12 cellular contexts compared by ENCODE assay signal in the genomic region with DNA sequence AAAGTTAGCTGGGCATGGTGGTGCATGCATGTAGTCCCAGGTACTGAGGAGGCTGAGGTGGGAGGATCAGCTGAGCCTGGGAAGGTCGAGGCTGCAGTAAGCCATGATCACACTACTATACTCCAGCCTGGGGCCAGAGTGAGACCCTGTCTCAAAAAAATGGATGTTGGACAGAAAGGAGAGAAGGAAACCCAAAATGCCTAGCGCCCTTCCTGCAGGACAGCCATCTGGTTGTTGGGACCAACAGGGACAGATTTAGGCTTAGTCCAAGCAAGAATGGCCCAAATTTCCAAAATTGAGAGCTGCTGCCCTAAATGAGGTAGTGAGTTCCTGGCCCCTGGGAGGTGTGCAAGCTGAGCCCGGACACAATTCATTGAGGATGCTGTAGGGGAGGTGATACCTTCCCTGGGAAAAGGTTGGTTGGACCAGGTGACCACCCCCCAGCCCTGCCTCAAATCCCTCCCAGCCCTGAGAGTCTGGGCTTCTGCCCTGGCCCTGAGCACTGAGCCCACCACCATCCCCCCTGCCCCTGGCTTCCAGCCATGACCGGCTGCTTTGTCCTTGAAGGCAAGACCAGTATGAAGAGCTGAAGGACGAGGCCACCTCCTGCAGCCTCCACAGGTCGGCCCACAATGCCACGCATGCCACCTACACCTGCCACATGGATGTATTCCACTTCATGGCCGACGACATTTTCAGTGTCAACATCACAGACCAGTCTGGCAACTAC. TPM values are rescaled to one million over a fixed set of nuclear protein-coding genes. Genes with fewer than 3 reads are reported as not detected.
DNase-seq lines count a peak whose midpoint lies in the region; ATAC-seq, FAIRE-seq and TF ChIP-seq lines count a peak whose summit lies in the region.
"Had no signal": no experiment of that assay in that cellular context is flagged by ENCODE, and none has a peak within 500 bp of the region (broad histone marks: within the 10 kb centered on the region; RNA-seq: fewer than 3 reads in every experiment).

No MANE protein-coding gene starts in this region.

- H3K4me3 ChIP-seq in endodermal cell (ENCODE audit: low read length) (no peak overlapping the region), small intestine (ENCODE audit: low read depth in 1 of 2, low read length in 2 of 2) (no peak overlapping the region)
- no peak overlapping the region for H3K4me3 ChIP-seq in effector memory CD4-positive, alpha-beta T cell (ENCODE audit: insufficient read depth, low read depth, low read length, poor library complexity, severe bottlenecking)

- H3K4me3 Mint-ChIP-seq in activated B cell treated with CpG ODN at 0.5 μM for 24 hours = no peak overlapping the region
- no peak overlapping the region for H3K4me3 Mint-ChIP-seq in endodermal cell
- H3K4me3 Mint-ChIP-seq: activated T-cell treated with anti-CD3 and anti-CD28 coated beads, Interleukin-2, amount 50 U/mL, for 72 hours had no signal

- H3K27me3 Mint-ChIP-seq in activated B cell treated with CpG ODN at 0.5 μM for 24 hours (no peaks in the 10 kb centered on the region), endodermal cell (ENCODE audit: insufficient read depth) (no peaks in the 10 kb centered on the region)

- ATAC-seq in activated CD4-positive, CD25-positive, alpha-beta regulatory T cell treated with anti-CD3 and anti-CD28 coated beads, Interleukin-2, amount 50 U/mL, for 24 hours = no peak
- ATAC-seq in activated B cell treated with CpG ODN at 0.5 μM for 24 hours (ENCODE audit: low read depth) = no peak
- no peak for ATAC-seq in stimulated activated naive CD8-positive, alpha-beta T cell treated with anti-CD3 and anti-CD28 coated beads, Interleukin-15, Interleukin-2, amounts not matched to agents 100 U/mL and 50 U/mL, for 24 hours

- H3K36me3 ChIP-seq in endodermal cell (ENCODE audit: control insufficient read depth, insufficient read depth, low read length) (no peaks in the 10 kb centered on the region), small intestine (ENCODE audit: control insufficient read depth in 2 of 2, insufficient read depth in 2 of 2, low read length in 2 of 2) (no peaks in the 10 kb centered on the region)
- H3K36me3 ChIP-seq in effector memory CD4-positive, alpha-beta T cell (ENCODE audit: control insufficient read depth, insufficient read depth, low read length) = peaks cover 76% of the 10 kb centered on the region

- 91 to 93% methylated on average over 6 to 9 of the region's 9 CpGs for WGBS in endodermal cell (ENCODE audit: insufficient coverage in 1 of 2, insufficient read length in 1 of 2), 2 experiments
- 74 to 88% (median 85%) methylated on average over 9 of the region's 9 CpGs for WGBS in small intestine, 3 donors

- H3K4me1 Mint-ChIP-seq in activated B cell treated with CpG ODN at 0.5 μM for 24 hours (peaks cover 22% of the 10 kb centered on the region), endodermal cell (no peaks in the 10 kb centered on the region)

- H3K9me3 Mint-ChIP-seq in activated B cell treated with CpG ODN at 0.5 μM for 24 hours (no peaks in the 10 kb centered on the region), endodermal cell (no peaks in the 10 kb centered on the region)
- H3K9me3 Mint-ChIP-seq: activated T-cell treated with anti-CD3 and anti-CD28 coated beads, Interleukin-2, amount 50 U/mL, for 72 hours had no signal

- intact Hi-C loops in activated B cell treated with CpG ODN at 0.5 μM for 24 hours (cut with micrococcal nuclease) = no loop called here

- FAIRE-seq in small intestine (lab: Jason Lieb, UNC) = no peak
- FAIRE-seq: keratinocyte had no signal

- H3K9ac ChIP-seq in endodermal cell (ENCODE audit: extremely low read depth, low read length, poor library complexity, severe bottlenecking) = no peak overlapping the region

- H3K4me1 ChIP-seq in endodermal cell (ENCODE audit: control insufficient read depth, insufficient read depth, low read length) (no peaks in the 10 kb centered on the region), small intestine (ENCODE audit: control insufficient read depth in 2 of 2, insufficient read depth in 1 of 2, low read depth in 1 of 2, low read length in 1 of 2) (no peaks in the 10 kb centered on the region)
- H3K4me1 ChIP-seq in effector memory CD4-positive, alpha-beta T cell (ENCODE audit: control insufficient read depth, insufficient read depth, low read length, poor library complexity, severe bottlenecking) = no peaks in the 10 kb centered on the region
- H3K4me1 ChIP-seq: Caco-2 had no signal

- H3K27me3 ChIP-seq in endodermal cell (ENCODE audit: control insufficient read depth, insufficient read depth, low read length, poor library complexity, severe bottlenecking) (no peaks in the 10 kb centered on the region), small intestine (ENCODE audit: control insufficient read depth in 2 of 2, insufficient read depth in 2 of 2, low read length in 2 of 2) (no peaks in the 10 kb centered on the region)
- no peaks in the 10 kb centered on the region for H3K27me3 ChIP-seq in effector memory CD4-positive, alpha-beta T cell (replicated peaks; ENCODE audit: control insufficient read depth, insufficient read depth, low read length, poor library complexity, severe bottlenecking)

- H3K9me3 ChIP-seq in endodermal cell (ENCODE audit: control insufficient read depth, low read length) (no peaks in the 10 kb centered on the region), small intestine (ENCODE audit: control insufficient read depth, low read depth) (no peaks in the 10 kb centered on the region)
- H3K9me3 ChIP-seq in effector memory CD4-positive, alpha-beta T cell (ENCODE audit: control insufficient read depth, low read length) = no peaks in the 10 kb centered on the region
- H3K9me3 ChIP-seq: Caco-2 had no signal

- H3K27ac Mint-ChIP-seq in activated B cell treated with CpG ODN at 0.5 μM for 24 hours (no peak overlapping the region), endodermal cell (no peak overlapping the region)

- H3K27ac ChIP-seq in endodermal cell (ENCODE audit: low read depth, low read length) (no peak overlapping the region), small intestine (ENCODE audit: low read depth in 1 of 2, low read length in 1 of 2) (no peak overlapping the region)
- H3K27ac ChIP-seq in effector memory CD4-positive, alpha-beta T cell (ENCODE audit: insufficient read depth, low read length, poor library complexity, severe bottlenecking) = no peak overlapping the region

- POLR2A ChIA-PET in activated B cell treated with CpG ODN at 0.5 μM for 24 hours (lab: Charles Lee) = interaction anchor here (0.6 to 3.0 kb wide), 6 partner anchors 10 to 1055 kb away, joined by 3 to 12 read pairs (median 3); a partner anchor contains a TSS

- peaks cover 96% of the 10 kb centered on the region for H3K36me3 Mint-ChIP-seq in activated B cell treated with CpG ODN at 0.5 μM for 24 hours (ENCODE audit: low read depth)
- no peaks in the 10 kb centered on the region for H3K36me3 Mint-ChIP-seq in endodermal cell (ENCODE audit: low read depth)

- peak; percentile 12 for DNase-seq in activated CD4-positive, CD25-positive, alpha-beta regulatory T cell treated with anti-CD3 and anti-CD28 coated beads, Interleukin-2, amount 50 U/mL, for 72 hours
- peak; percentile 12 for DNase-seq in activated B cell treated with CpG ODN at 0.5 μM for 24 hours
- peak; percentile 29 for DNase-seq in endodermal cell
- DNase-seq in stimulated activated naive CD8-positive, alpha-beta T cell treated with anti-CD3 and anti-CD28 coated beads, Interleukin-15, Interleukin-2, amounts not matched to agents 100 U/mL and 50 U/mL, for 24 hours = peak; percentile 1
- no peak for DNase-seq in small intestine
- no peak for DNase-seq in effector memory CD4-positive, alpha-beta T cell
- no peak for DNase-seq in NCI-H1092 treated with DMSO at 0.1 percent for 48 hours (lab: John Stamatoyannopoulos, UW)
- DNase-seq: 8988T; activated T-cell treated with anti-CD3 and anti-CD28 coated beads, Interleukin-2, amount 50 U/mL, for 72 hours; Caco-2 had no signal

- TF ChIP-seq CTCF in activated B cell treated with CpG ODN at 0.5 μM for 24 hours (IDR thresholded peaks at IDR 0.05) = no peak
- TF ChIP-seq CTCF in endodermal cell (conservative IDR thresholded peaks at IDR 0.05) = no peak

- CTCF ChIA-PET in activated B cell treated with CpG ODN at 0.5 μM for 24 hours (lab: Charles Lee) = no interaction called here

RNA-seq across cellular contexts. Expression of a gene that starts 35.1 kb away (rescaled TPM):
- total RNA-seq in activated B cell treated with CpG ODN at 0.5 μM for 24 hours (144 and 167 TPM in 2 replicates), endodermal cell (under 1 TPM in 1 of 2 donors, not detected in 1; 0.18 TPM)
- 0.57 TPM for polyA plus RNA-seq in endodermal cell (2013, experiment 1 of 2)
- 0.17 TPM for polyA plus RNA-seq in endodermal cell (2013, experiment 2 of 2)
- polyA plus RNA-seq in small intestine = under 1 TPM; under 0.01 to 0.85 (median 0.22) TPM

Comparison
In these comparisons a context has a peak if more than half of its experiments do, and no peak if none do; other contexts are left out.
1. DNase-seq: peak in activated CD4-positive, CD25-positive, alpha-beta regulatory T cell treated with anti-CD3 and anti-CD28 coated beads, Interleukin-2, amount 50 U/mL, for 72 hours (single experiment), activated B cell treated with CpG ODN at 0.5 μM for 24 hours (single experiment), endodermal cell (single experiment) and stimulated activated naive CD8-positive, alpha-beta T cell treated with anti-CD3 and anti-CD28 coated beads, Interleukin-15, Interleukin-2, amounts not matched to agents 100 U/mL and 50 U/mL, for 24 hours (single experiment); none in small intestine (single experiment), effector memory CD4-positive, alpha-beta T cell (0 of 3) and NCI-H1092 treated with DMSO at 0.1 percent for 48 hours (single experiment).
2. RNA of a gene that starts 35.1 kb away (total RNA-seq): 144 to 167 TPM in activated B cell treated with CpG ODN at 0.5 μM for 24 hours; 0.18 TPM in endodermal cell; every median in the first group is over 100 times any median in the second.